Comparison of ENCODE assay signal across 1 cellular context in the genomic region with DNA sequence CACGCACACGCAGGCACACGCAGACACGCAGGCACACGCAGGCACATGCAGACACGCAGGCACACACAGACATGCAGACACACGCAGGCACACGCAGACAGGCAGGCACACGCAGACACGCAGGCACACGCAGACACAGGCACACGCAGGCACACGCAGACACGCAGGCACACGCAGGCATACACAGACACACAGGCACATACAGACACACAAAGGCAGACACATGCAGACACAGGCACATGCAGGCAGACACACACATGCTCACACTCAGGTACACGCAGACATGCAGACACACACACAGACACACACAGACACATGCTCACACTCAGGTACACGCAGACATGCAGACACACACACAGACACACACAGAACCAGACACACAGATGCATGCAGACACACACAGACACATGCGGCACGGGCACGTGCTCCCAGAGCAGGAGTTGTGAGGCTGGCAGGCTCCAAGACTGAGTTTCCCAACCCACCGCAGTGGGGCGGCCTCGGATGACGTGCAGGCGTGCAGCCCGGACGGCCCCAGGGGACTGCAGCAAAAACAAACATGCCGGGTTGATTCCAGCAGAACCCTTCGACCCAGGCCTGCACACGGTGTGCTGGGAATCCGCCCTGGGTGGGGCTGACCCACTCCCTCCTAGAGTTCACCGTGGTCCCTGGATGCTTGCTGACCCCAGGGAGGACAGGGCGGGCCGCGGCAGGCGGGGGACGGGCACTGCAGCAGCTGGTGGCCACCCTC.
TF ChIP-seq lines count a peak whose summit lies in the region.

No MANE protein-coding gene starts in this region.

TF ChIP-seq in H1, 55 proteins besides CTCF, POLR2A, EP300 and RAD21 (continued from another document):
- TF ChIP-seq ASH2L (IDR thresholded peaks at IDR 0.05; ENCODE audit: low read length) (no peak), HDAC2 (IDR thresholded peaks at IDR 0.05; ENCODE audit: borderline replicate concordance in 1 of 2, low read depth in 2 of 2, low read length in 2 of 2) (no peak), JUN (IDR thresholded peaks at IDR 0.05; ENCODE audit: low read depth, low read length) (no peak), SUZ12 (IDR thresholded peaks at IDR 0.05; ENCODE audit: low read length) (no peak), CHD1 (IDR thresholded peaks at IDR 0.05; ENCODE audit: low read depth, low read length) (no peak), PHF8 (conservative IDR thresholded peaks at IDR 0.05; ENCODE audit: low read depth, low read length) (no peak), CTBP2 (IDR thresholded peaks at IDR 0.05; ENCODE audit: borderline replicate concordance, insufficient read depth, insufficient read length, low read length) (no peak), RBBP5 (IDR thresholded peaks at IDR 0.05; ENCODE audit: borderline replicate concordance, low read depth, low read length) (no peak)
- TF ChIP-seq, protein P1, sequence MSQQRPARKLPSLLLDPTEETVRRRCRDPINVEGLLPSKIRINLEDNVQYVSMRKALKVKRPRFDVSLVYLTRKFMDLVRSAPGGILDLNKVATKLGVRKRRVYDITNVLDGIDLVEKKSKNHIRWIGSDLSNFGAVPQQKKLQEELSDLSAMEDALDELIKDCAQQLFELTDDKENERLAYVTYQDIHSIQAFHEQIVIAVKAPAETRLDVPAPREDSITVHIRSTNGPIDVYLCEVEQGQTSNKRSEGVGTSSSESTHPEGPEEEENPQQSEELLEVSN (IDR thresholded peaks at IDR 0.05): no peak
